33 cellular contexts compared by ENCODE assay signal in genomic region chr5:141077826-141078225, GRCh38. TPM values are rescaled to one million over a fixed set of nuclear protein-coding genes. Genes with fewer than 3 reads are reported as not detected.
DNase-seq lines count a peak whose midpoint lies in the region; ATAC-seq and TF ChIP-seq lines count a peak whose summit lies in the region.
"Had no signal": no experiment of that assay in that cellular context is flagged by ENCODE, and none has a peak within 500 bp of the region (broad histone marks: within the 10 kb centered on the region; RNA-seq: fewer than 3 reads in every experiment).

No MANE protein-coding gene starts in this region.

- H3K36me3 ChIP-seq in left ventricle myocardium inferior (no peaks in the 10 kb centered on the region), right atrium auricular region (no peaks in the 10 kb centered on the region), IMR-90 (ENCODE audit: control insufficient read depth, insufficient read depth, low read length) (no peaks in the 10 kb centered on the region), endocrine pancreas (ENCODE audit: control insufficient read depth, insufficient read depth, low read length) (no peaks in the 10 kb centered on the region), thoracic aorta (no peaks in the 10 kb centered on the region)
- H3K36me3 ChIP-seq: spleen, suprapubic skin had no signal

- H3K9me3 ChIP-seq in left ventricle myocardium inferior (replicated peaks) (peaks cover 14% of the 10 kb centered on the region), right atrium auricular region (peaks cover 0 to 6% of the 10 kb centered on the region in 2 donors), IMR-90 (ENCODE audit: control insufficient read depth, insufficient read depth, low read length) (no peaks in the 10 kb centered on the region), endocrine pancreas (ENCODE audit: control insufficient read depth, low read length) (no peaks in the 10 kb centered on the region), thoracic aorta (peaks cover 3% of the 10 kb centered on the region)

- no peak for TF ChIP-seq RAD21 in IMR-90 (IDR thresholded peaks at IDR 0.05; ENCODE audit: low read length)

- H3K56ac ChIP-seq in IMR-90 (ENCODE audit: extremely low read depth, insufficient read depth, low read length), result no peak overlapping the region

- H3K4me1 ChIP-seq in left ventricle myocardium inferior, result no peaks in the 10 kb centered on the region
- H3K4me1 ChIP-seq in right atrium auricular region, result no peaks in the 10 kb centered on the region
- no peaks in the 10 kb centered on the region for H3K4me1 ChIP-seq in IMR-90 (ENCODE audit: control insufficient read depth, insufficient read depth, low read length)
- H3K4me1 ChIP-seq in endocrine pancreas (ENCODE audit: control insufficient read depth, insufficient read depth, low read length), result no peaks in the 10 kb centered on the region
- no peaks in the 10 kb centered on the region for H3K4me1 ChIP-seq in thoracic aorta (ENCODE audit: control insufficient read depth in 1 of 2, low read depth in 2 of 2)
- H3K4me1 ChIP-seq: spleen, suprapubic skin had no signal

- H3K14ac ChIP-seq in IMR-90 (replicated peaks; ENCODE audit: low read depth, low read length), result no peak overlapping the region

- no TSS peak for BruUV-seq in IMR-90 (replicated peaks; lab: Mats Ljungman, UMichigan)

- H3K9ac ChIP-seq in IMR-90 (ENCODE audit: low read depth, low read length), result no peak overlapping the region
- H3K9ac ChIP-seq in endocrine pancreas (ENCODE audit: control insufficient read depth, insufficient read depth, low read length), result no peak overlapping the region

- peak overlapping the region; percentile 58 for H2AFZ ChIP-seq in IMR-90 (replicated peaks; ENCODE audit: low read length, poor library complexity)
- H2AFZ ChIP-seq: hepatocyte had no signal

- TF ChIP-seq CTCF in left ventricle myocardium inferior (IDR thresholded peaks at IDR 0.05; ENCODE audit: borderline replicate concordance) (no peak), right atrium auricular region (IDR thresholded peaks at IDR 0.05) (no peak), IMR-90 (conservative IDR thresholded peaks at IDR 0.05; ENCODE audit: low read depth, low read length) (no peak), thoracic aorta (IDR thresholded peaks at IDR 0.05) (no peak)

- no peak overlapping the region for H3K23ac ChIP-seq in IMR-90 (ENCODE audit: low read depth, low read length)

- no peak overlapping the region for H2BK5ac ChIP-seq in IMR-90 (ENCODE audit: low read depth, low read length, poor library complexity, severe bottlenecking)

- no peak overlapping the region for H2BK20ac ChIP-seq in IMR-90 (ENCODE audit: low read depth, low read length)

- no peak overlapping the region for H4K8ac ChIP-seq in IMR-90 (ENCODE audit: low read depth in 2 of 2, low read length in 2 of 2)

- H3K4me3 ChIP-seq in left ventricle myocardium inferior (peak overlapping the region; percentile 31), right atrium auricular region (peak overlapping the region in 1 of 2 donors; percentile 30), IMR-90 (ENCODE audit: insufficient read depth, low read depth, low read length) (no peak overlapping the region), endocrine pancreas (ENCODE audit: control insufficient read depth, insufficient read depth, low read length) (peak overlapping the region; percentile 42), thoracic aorta (peak overlapping the region; percentile 62)
- H3K4me3 ChIP-seq: hepatocyte, K562, SK-N-MC, suprapubic skin had no signal

- CTCF ChIA-PET in IMR-90 (lab: Yijun Ruan, JAX), result no interaction called here

- intact Hi-C loops in left ventricle myocardium inferior (cut with micrococcal nuclease), result no loop called here
- intact Hi-C loops in IMR-90 (cut with micrococcal nuclease), result no loop called here

- TF ChIP-seq POLR2A in IMR-90 (IDR thresholded peaks at IDR 0.05; ENCODE audit: low read depth, low read length), result no peak

- H3K4me2 ChIP-seq in IMR-90 (ENCODE audit: low read depth, low read length), result no peak overlapping the region
- H3K4me2 ChIP-seq: hepatocyte had no signal

- no peaks in the 10 kb centered on the region for H3K79me1 ChIP-seq in IMR-90 (ENCODE audit: low read depth in 1 of 2, low read length in 2 of 2)

- no peak for ATAC-seq in IMR-90 (ENCODE audit: low read depth)
- ATAC-seq in thoracic aorta (ENCODE audit: insufficient number of reproducible peaks, low FRiP score, low read depth), result no peak
- no peak for ATAC-seq in HG03135 (IDR thresholded peaks at IDR 0.05; ENCODE audit: unreplicated experiment)
- no peak for ATAC-seq in HG03039 (IDR thresholded peaks at IDR 0.05; ENCODE audit: unreplicated experiment)
- ATAC-seq: activated CD8-positive, alpha-beta memory T cell treated with anti-CD3 and anti-CD28 coated beads, Interleukin-2, amount 10 ng/mL, durations not matched to agents 7 days and 5 days; HCT116; K562; naive thymus-derived CD4-positive, alpha-beta T cell; stimulated activated memory B cell treated with anti-CD40 and anti-IgM and Interleukin-4, amounts not matched to agents 10 μg/mL and 1 μg/mL and 100 μg/mL, for 72 hours had no signal

- no peak overlapping the region for H3K18ac ChIP-seq in IMR-90 (ENCODE audit: low read depth, low read length)

- WGBS in IMR-90 (ENCODE audit: extremely low coverage in 2 of 2, insufficient read length in 1 of 2), 2 experiments, result 95% methylated on average over 4 of the region's 17 CpGs; no CpG with 5 or more reads in 1 of the 2 experiments

- no peak overlapping the region for H2BK15ac ChIP-seq in IMR-90 (ENCODE audit: low read depth, low read length)

- no peak overlapping the region for H4K91ac ChIP-seq in IMR-90 (ENCODE audit: insufficient read depth, low read depth, low read length)

- H3K27ac ChIP-seq in left ventricle myocardium inferior (replicated peaks), result no peak overlapping the region
- H3K27ac ChIP-seq in right atrium auricular region, result no peak overlapping the region
- H3K27ac ChIP-seq in IMR-90 (ENCODE audit: insufficient read depth, low read length), result no peak overlapping the region
- no peak overlapping the region for H3K27ac ChIP-seq in thoracic aorta
- H3K27ac ChIP-seq: dorsolateral prefrontal cortex, hepatocyte, SK-N-MC, spleen, suprapubic skin, VCaP had no signal

- H3K4ac ChIP-seq in IMR-90 (ENCODE audit: low read depth, low read length), result no peak overlapping the region

- no peak overlapping the region for H2BK120ac ChIP-seq in IMR-90 (ENCODE audit: low read depth, low read length)

- DNase-seq in left ventricle myocardium inferior, result no peak
- no peak for DNase-seq in right atrium auricular region (ENCODE audit: low spot score)
- DNase-seq in IMR-90, result no peak
- DNase-seq in thoracic aorta (ENCODE audit: low spot score), result no peak
- no peak for DNase-seq in GOT3 (lab: John Stamatoyannopoulos, UW)
- DNase-seq: activated CD4-positive, alpha-beta T cell treated with anti-CD3 and anti-CD28 coated beads, Interleukin-2, amount 10 ng/mL, durations not matched to agents 24 days and 14 days; activated CD8-positive, alpha-beta memory T cell treated with anti-CD3 and anti-CD28 coated beads, Interleukin-2, amount 10 ng/mL, durations not matched to agents 7 days and 5 days; activated naive CD8-positive, alpha-beta T cell treated with anti-CD3 and anti-CD28 coated beads for 36 hours; Calu3; dorsolateral prefrontal cortex; foreskin fibroblast; immature natural killer cell; naive thymus-derived CD4-positive, alpha-beta T cell; NCI-H1436; NCI-H2107; NCI-H524; occipital lobe; spleen; stimulated activated CD4-positive, alpha-beta T cell treated with anti-CD3 and anti-CD28 coated beads, Interleukin-4, amount 100 ng/mL, for 1 hour had no signal

- no peaks in the 10 kb centered on the region for H3K9me1 ChIP-seq in IMR-90 (ENCODE audit: insufficient read depth, low read length)

- no peak overlapping the region for H2AK5ac ChIP-seq in IMR-90 (ENCODE audit: low read depth, low read length)

- H4K5ac ChIP-seq in IMR-90 (ENCODE audit: low read depth, low read length), result no peak overlapping the region

- in situ Hi-C loops in IMR-90 (cut with MboI; ENCODE audit: low sequenced_read_pairs), result no loop called here

- dilution Hi-C loops in IMR-90 (cut with HindIII; ENCODE audit: low sequenced_read_pairs, unreplicated experiment), result no loop called here

- no peak overlapping the region for H2AK9ac ChIP-seq in IMR-90 (replicated peaks; ENCODE audit: low read depth, low read length, poor library complexity)

- POLR2A ChIA-PET in IMR-90 (lab: Charles Lee; ENCODE audit: unreplicated experiment), result no interaction called here

- H3K27me3 ChIP-seq in left ventricle myocardium inferior (ENCODE audit: low read depth), result peaks cover 56% of the 10 kb centered on the region
- peaks cover 0 to 9% of the 10 kb centered on the region in 2 donors for H3K27me3 ChIP-seq in right atrium auricular region
- no peaks in the 10 kb centered on the region for H3K27me3 ChIP-seq in IMR-90 (ENCODE audit: control insufficient read depth, insufficient read depth, low read length)
- H3K27me3 ChIP-seq in endocrine pancreas (ENCODE audit: control insufficient read depth, insufficient read depth, low read length), result peaks cover 3% of the 10 kb centered on the region
- no peaks in the 10 kb centered on the region for H3K27me3 ChIP-seq in thoracic aorta (replicated peaks; ENCODE audit: insufficient read depth)
- H3K27me3 ChIP-seq: hepatocyte had no signal

- H4K20me1 ChIP-seq in IMR-90 (ENCODE audit: insufficient read depth, low read length), result no peaks in the 10 kb centered on the region

RNA-seq across cellular contexts. Expression of gene PCDHB2, which starts 16.6 kb away (rescaled TPM):
- total RNA-seq in left ventricle myocardium inferior (1.1 TPM), right atrium auricular region (1 to 10 TPM; 1.8 to 2.2 TPM), IMR-90 (2012; rRNA removed) (0.36 and 0.56 TPM in 2 replicates), thoracic aorta (1 to 10 TPM; 2.3 to 4.6 TPM)
- polyA plus RNA-seq in IMR-90 (2012; rRNA removed), result 0.46 and 0.65 TPM in 2 replicates
- 0.16 and 1.2 TPM in 2 replicates for polyA plus RNA-seq in IMR-90 (2012; cell fraction: cytosol; rRNA removed)
- 0.66 and 1.0 TPM in 2 replicates for polyA plus RNA-seq in IMR-90 (2012; cell fraction: nucleus; rRNA removed; ENCODE audit: low replicate concordance)
- total RNA-seq: activated CD4-positive, alpha-beta T cell treated with anti-CD3 and anti-CD28 coated beads, Interleukin-2, amount 10 ng/mL, durations not matched to agents 24 days and 14 days; activated CD8-positive, alpha-beta memory T cell treated with anti-CD3 and anti-CD28 coated beads, Interleukin-2, amount 10 ng/mL, durations not matched to agents 7 days and 5 days; activated naive CD8-positive, alpha-beta T cell treated with anti-CD3 and anti-CD28 coated beads for 36 hours; Calu3 had no signal
- polyA plus RNA-seq: CD14-positive monocyte; immature natural killer cell; naive thymus-derived CD4-positive, alpha-beta T cell had no signal

RNA-seq across cellular contexts. Expression of gene PCDHB3, which starts 22.4 kb away (rescaled TPM):
- 0.77 TPM for total RNA-seq in left ventricle myocardium inferior
- total RNA-seq in right atrium auricular region, result under 1 TPM; 0.63 to 0.83 TPM
- under 0.01 and 0.18 TPM in 2 replicates for total RNA-seq in IMR-90 (2012; rRNA removed)
- 0.10 and 0.12 TPM in 2 replicates for polyA plus RNA-seq in IMR-90 (2012; rRNA removed)
- polyA plus RNA-seq in IMR-90 (2012; cell fraction: cytosol; rRNA removed), result 0.08 and 0.14 TPM in 2 replicates
- 0.05 and 0.13 TPM in 2 replicates for polyA plus RNA-seq in IMR-90 (2012; cell fraction: nucleus; rRNA removed; ENCODE audit: low replicate concordance)
- total RNA-seq in thoracic aorta, result 1 to 10 TPM; 2.3 to 3.7 TPM
- total RNA-seq: activated CD4-positive, alpha-beta T cell treated with anti-CD3 and anti-CD28 coated beads, Interleukin-2, amount 10 ng/mL, durations not matched to agents 24 days and 14 days; activated CD8-positive, alpha-beta memory T cell treated with anti-CD3 and anti-CD28 coated beads, Interleukin-2, amount 10 ng/mL, durations not matched to agents 7 days and 5 days; activated naive CD8-positive, alpha-beta T cell treated with anti-CD3 and anti-CD28 coated beads for 36 hours; K562; naive thymus-derived CD4-positive, alpha-beta T cell; T-helper 2 cell treated with Interferon-gamma antibody and Interleukin-4, amounts not matched to agents 100 ng/mL and 5 ng/mL, for 36 hours had no signal
- polyA plus RNA-seq: CD14-positive monocyte; immature natural killer cell; K562; naive thymus-derived CD4-positive, alpha-beta T cell had no signal

RNA-seq across cellular contexts. Expression of gene PCDHB1, which starts 26.7 kb away (rescaled TPM):
- not detected for total RNA-seq in left ventricle myocardium inferior
- not detected for total RNA-seq in right atrium auricular region
- not detected in 2 replicates for total RNA-seq in IMR-90 (2012; rRNA removed)
- polyA plus RNA-seq in IMR-90 (2012; rRNA removed), result not detected in 2 replicates
- polyA plus RNA-seq in IMR-90 (2012; cell fraction: cytosol; rRNA removed), result not detected in 2 replicates
- not detected in 2 replicates for polyA plus RNA-seq in IMR-90 (2012; cell fraction: nucleus; rRNA removed; ENCODE audit: low replicate concordance)
- total RNA-seq in thoracic aorta, result not detected
- total RNA-seq: activated CD4-positive, alpha-beta T cell treated with anti-CD3 and anti-CD28 coated beads, Interleukin-2, amount 10 ng/mL, durations not matched to agents 24 days and 14 days; activated CD8-positive, alpha-beta memory T cell treated with anti-CD3 and anti-CD28 coated beads, Interleukin-2, amount 10 ng/mL, durations not matched to agents 7 days and 5 days; activated naive CD8-positive, alpha-beta T cell treated with anti-CD3 and anti-CD28 coated beads for 36 hours; astrocyte; Calu3; K562; mesenteric fat pad; naive thymus-derived CD4-positive, alpha-beta T cell; spleen; suprapubic skin; T-helper 2 cell treated with Interferon-gamma antibody and Interleukin-4, amounts not matched to agents 100 ng/mL and 5 ng/mL, for 36 hours had no signal
- polyA plus RNA-seq: CD14-positive monocyte; hepatocyte; immature natural killer cell; K562; naive thymus-derived CD4-positive, alpha-beta T cell; spleen had no signal

RNA-seq across cellular contexts. Expression of gene PCDHB4, which starts 43.8 kb away (rescaled TPM):
- total RNA-seq in left ventricle myocardium inferior (0.80 TPM), right atrium auricular region (1 to 10 TPM; 1.6 to 2.6 TPM), IMR-90 (2012; rRNA removed) (under 0.01 TPM in 1 of 2 replicates, not detected in the other), thoracic aorta (10 to 100 TPM in 1 of 2 donors, 1 to 10 TPM in 1; 2.8 to 14.5 TPM)
- 0.03 and 0.06 TPM in 2 replicates for polyA plus RNA-seq in IMR-90 (2012; rRNA removed)
- polyA plus RNA-seq in IMR-90 (2012; cell fraction: cytosol; rRNA removed), result 0.05 TPM in 1 of 2 replicates, not detected in the other
- 0.09 and 0.21 TPM in 2 replicates for polyA plus RNA-seq in IMR-90 (2012; cell fraction: nucleus; rRNA removed; ENCODE audit: low replicate concordance)
- total RNA-seq: activated CD4-positive, alpha-beta T cell treated with anti-CD3 and anti-CD28 coated beads, Interleukin-2, amount 10 ng/mL, durations not matched to agents 24 days and 14 days; activated CD8-positive, alpha-beta memory T cell treated with anti-CD3 and anti-CD28 coated beads, Interleukin-2, amount 10 ng/mL, durations not matched to agents 7 days and 5 days; activated naive CD8-positive, alpha-beta T cell treated with anti-CD3 and anti-CD28 coated beads for 36 hours; Calu3; K562; T-helper 2 cell treated with Interferon-gamma antibody and Interleukin-4, amounts not matched to agents 100 ng/mL and 5 ng/mL, for 36 hours had no signal
- polyA plus RNA-seq: CD14-positive monocyte; immature natural killer cell; K562; naive thymus-derived CD4-positive, alpha-beta T cell had no signal

RNA-seq across cellular contexts. Expression of gene PCDHB5, which starts 57.2 kb away (rescaled TPM):
- 2.3 TPM for total RNA-seq in left ventricle myocardium inferior
- 1 to 10 TPM; 3.8 to 4.3 TPM for total RNA-seq in right atrium auricular region
- 0.18 and 0.28 TPM in 2 replicates for total RNA-seq in IMR-90 (2012; rRNA removed)
- polyA plus RNA-seq in IMR-90 (2012; rRNA removed), result 0.32 TPM in 2 replicates
- 0.59 and 0.95 TPM in 2 replicates for polyA plus RNA-seq in IMR-90 (2012; cell fraction: cytosol; rRNA removed)
- 0.26 and 0.72 TPM in 2 replicates for polyA plus RNA-seq in IMR-90 (2012; cell fraction: nucleus; rRNA removed; ENCODE audit: low replicate concordance)
- 10 to 100 TPM in 1 of 2 donors, 1 to 10 TPM in 1; 4.8 to 11.0 TPM for total RNA-seq in thoracic aorta
- total RNA-seq: activated CD4-positive, alpha-beta T cell treated with anti-CD3 and anti-CD28 coated beads, Interleukin-2, amount 10 ng/mL, durations not matched to agents 24 days and 14 days; activated CD8-positive, alpha-beta memory T cell treated with anti-CD3 and anti-CD28 coated beads, Interleukin-2, amount 10 ng/mL, durations not matched to agents 7 days and 5 days; activated naive CD8-positive, alpha-beta T cell treated with anti-CD3 and anti-CD28 coated beads for 36 hours; Calu3; K562; T-helper 2 cell treated with Interferon-gamma antibody and Interleukin-4, amounts not matched to agents 100 ng/mL and 5 ng/mL, for 36 hours had no signal
- polyA plus RNA-seq: CD14-positive monocyte; immature natural killer cell; K562; naive thymus-derived CD4-positive, alpha-beta T cell had no signal
